In the genomic region with DNA sequence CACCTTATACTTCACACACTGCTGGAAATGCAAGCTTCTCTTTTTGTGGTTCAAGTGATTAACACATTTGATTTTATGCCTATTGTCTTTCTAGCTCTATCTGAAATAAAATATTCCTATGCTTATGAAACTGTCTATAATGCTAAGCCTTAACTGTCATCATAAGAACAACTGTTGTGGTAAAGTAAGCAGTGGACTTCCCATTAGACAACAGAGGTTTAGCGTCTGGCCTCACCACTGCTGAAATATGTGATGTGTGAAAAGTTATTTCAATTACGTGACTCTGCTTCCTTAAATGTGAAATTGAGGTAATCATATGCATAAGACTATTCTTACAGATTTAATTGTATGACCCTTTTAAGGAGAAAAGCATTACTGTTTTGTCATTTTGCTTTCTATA, we compare ENCODE assay signal across 29 cellular contexts.
"Had no signal": no experiment of that assay in that cellular context is flagged by ENCODE, and none has a peak within 500 bp of the region (broad histone marks: within the 10 kb centered on the region; RNA-seq: fewer than 3 reads in every experiment).

No MANE protein-coding gene starts in this region.

- H3K27ac ChIP-seq: neutrophil, pancreas, psoas muscle, right lobe of liver, sigmoid colon, skin epidermis, spleen, suprapubic skin, testis, tibial artery, transverse colon, upper lobe of right lung, uterus had no signal

- H3K27me3 ChIP-seq: neutrophil, right lobe of liver, sigmoid colon, spleen, suprapubic skin, testis, tibial artery, transverse colon, upper lobe of right lung, uterus had no signal

- H3K36me3 ChIP-seq: neutrophil, pancreas, right lobe of liver, suprapubic skin, transverse colon, upper lobe of right lung, uterus had no signal

- H3K4me3 ChIP-seq: pancreas, psoas muscle, right lobe of liver, sigmoid colon, skin epidermis, smooth muscle cell, spleen, suprapubic skin, testis, tibial artery, transverse colon, upper lobe of right lung, uterus had no signal

- DNase-seq: naive thymus-derived CD8-positive, alpha-beta T cell; nephron progenitor cell; nucleus accumbens; pancreas; psoas muscle; right cardiac atrium; right lobe of liver; sigmoid colon; spleen; stimulated activated CD4-positive, alpha-beta T cell treated with anti-CD3 and anti-CD28 coated beads, Interleukin-12 subunit alpha, Interleukin-12 subunit beta, amount 100 ng/mL, for 4 hours; stimulated activated CD4-positive, alpha-beta T cell treated with anti-CD3 and anti-CD28 coated beads, Interleukin-1b, Interleukin-23, amount 100 ng/mL, for 48 hours; stimulated activated CD4-positive, alpha-beta T cell treated with anti-CD3 and anti-CD28 coated beads, Interleukin-4, amount 100 ng/mL, for 1 hour; stimulated activated CD4-positive, alpha-beta T cell treated with anti-CD3 and anti-CD28 coated beads, Interleukin-4, amount 100 ng/mL, for 4 hours; stimulated activated CD8-positive, alpha-beta memory T cell treated with anti-CD3 and anti-CD28 coated beads, Interleukin-4, amount 100 ng/mL, for 48 hours; stimulated activated naive CD4-positive, alpha-beta T cell; stimulated activated naive CD8-positive, alpha-beta T cell treated with anti-CD3 and anti-CD28 coated beads, Interleukin-15, amount 100 ng/mL, for 72 hours; stimulated activated naive CD8-positive, alpha-beta T cell treated with anti-CD3 and anti-CD28 coated beads, Interleukin-15, Interleukin-2, amounts not matched to agents 100 U/mL and 50 U/mL, for 24 hours; substantia nigra; testis; tibial artery; transverse colon; upper lobe of right lung; uterus had no signal

- H3K4me1 ChIP-seq: pancreas, psoas muscle, right lobe of liver, sigmoid colon, spleen, suprapubic skin, testis, tibial artery, transverse colon, upper lobe of right lung, uterus had no signal

- H3K9me3 ChIP-seq: neutrophil, pancreas, psoas muscle, right lobe of liver, sigmoid colon, spleen, suprapubic skin, testis, tibial artery, transverse colon, upper lobe of right lung, uterus had no signal

- ATAC-seq: naive thymus-derived CD8-positive, alpha-beta T cell; natural killer cell treated with Interleukin-12 subunit alpha and Interleukin-12 subunit beta and Interleukin-15 and Interleukin-18, amount 100 ng/mL, for 72 hours; pancreas; psoas muscle; right cardiac atrium; right lobe of liver; stimulated activated memory B cell treated with anti-CD40 and anti-IgM and Interleukin-4, amounts not matched to agents 10 μg/mL and 1 μg/mL and 100 μg/mL, for 72 hours; stimulated activated naive CD8-positive, alpha-beta T cell treated with anti-CD3 and anti-CD28 coated beads, Interleukin-15, amount 100 ng/mL, for 72 hours; stimulated activated naive CD8-positive, alpha-beta T cell treated with anti-CD3 and anti-CD28 coated beads, Interleukin-15, Interleukin-2, amounts not matched to agents 100 U/mL and 50 U/mL, for 24 hours; upper lobe of right lung had no signal

- H3K4me2 ChIP-seq: smooth muscle cell had no signal
